Comparison of ENCODE assay signal across 35 cellular contexts in the genomic region with DNA sequence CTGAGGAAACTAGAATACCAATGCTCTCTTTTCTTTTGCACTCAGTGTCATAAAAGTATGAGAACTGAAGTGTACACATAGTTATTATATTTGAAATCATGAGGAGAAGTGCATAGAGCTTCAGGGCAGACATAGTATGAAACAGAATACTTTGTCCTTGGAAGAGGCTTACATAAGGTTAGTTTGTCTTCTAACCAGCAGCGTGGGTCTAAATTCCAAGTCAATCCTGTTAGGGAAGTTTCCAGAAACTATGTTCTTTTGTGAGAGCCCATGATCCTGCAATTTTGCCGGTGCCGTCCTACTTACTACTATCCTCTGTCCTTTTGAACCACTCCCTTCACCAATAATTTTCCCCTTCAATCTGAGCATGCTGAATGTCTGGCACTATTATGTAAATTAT.
"Had no signal": no experiment of that assay in that cellular context is flagged by ENCODE, and none has a peak within 500 bp of the region (broad histone marks: within the 10 kb centered on the region; RNA-seq: fewer than 3 reads in every experiment).

No MANE protein-coding gene starts in this region.

- H3K9ac ChIP-seq: KMS-11 had no signal

- H3K27me3 ChIP-seq: MG63 had no signal

- H3K4me3 ChIP-seq: MG63 had no signal

- H3K27ac ChIP-seq: KMS-11 had no signal

- H3K9me3 ChIP-seq: MG63 had no signal

- DNase-seq: Karpas-422, Kasumi-1, KBM-7, KG1, MG63, MM.1S, MV-4-11, NCI-H1048, NCI-H1092, NCI-H1092 treated with DMSO at 0.1 percent for 48 hours, NCI-H1105, NCI-H1105 treated with DMSO at 0.1 percent for 48 hours, NCI-H1417, NCI-H1417 treated with DMSO at 0.1 percent for 48 hours, NCI-H1436, NCI-H1436 treated with DMSO at 0.1 percent for 48 hours, NCI-H146, NCI-H1694, NCI-H1694 treated with DMSO at 0.1 percent for 48 hours, NCI-H187, NCI-H187 treated with DMSO at 0.1 percent for 48 hours, NCI-H1930, NCI-H2029, NCI-H2029 treated with DMSO at 0.1 percent for 48 hours, NCI-H2081, NCI-H2081 treated with DMSO at 0.1 percent for 48 hours, NCI-H2107, NCI-H2171, NCI-H2171 treated with DMSO at 0.1 percent for 48 hours, NCI-H2227 treated with DMSO at 0.1 percent for 48 hours, NCI-H226, NCI-H345, NCI-H446, NCI-H446 treated with DMSO at 0.1 percent for 48 hours had no signal

- H3K36me3 ChIP-seq: MG63 had no signal

- H3K4me2 ChIP-seq: KMS-11 had no signal
